10 cellular contexts compared by ENCODE assay signal in the genomic region with DNA sequence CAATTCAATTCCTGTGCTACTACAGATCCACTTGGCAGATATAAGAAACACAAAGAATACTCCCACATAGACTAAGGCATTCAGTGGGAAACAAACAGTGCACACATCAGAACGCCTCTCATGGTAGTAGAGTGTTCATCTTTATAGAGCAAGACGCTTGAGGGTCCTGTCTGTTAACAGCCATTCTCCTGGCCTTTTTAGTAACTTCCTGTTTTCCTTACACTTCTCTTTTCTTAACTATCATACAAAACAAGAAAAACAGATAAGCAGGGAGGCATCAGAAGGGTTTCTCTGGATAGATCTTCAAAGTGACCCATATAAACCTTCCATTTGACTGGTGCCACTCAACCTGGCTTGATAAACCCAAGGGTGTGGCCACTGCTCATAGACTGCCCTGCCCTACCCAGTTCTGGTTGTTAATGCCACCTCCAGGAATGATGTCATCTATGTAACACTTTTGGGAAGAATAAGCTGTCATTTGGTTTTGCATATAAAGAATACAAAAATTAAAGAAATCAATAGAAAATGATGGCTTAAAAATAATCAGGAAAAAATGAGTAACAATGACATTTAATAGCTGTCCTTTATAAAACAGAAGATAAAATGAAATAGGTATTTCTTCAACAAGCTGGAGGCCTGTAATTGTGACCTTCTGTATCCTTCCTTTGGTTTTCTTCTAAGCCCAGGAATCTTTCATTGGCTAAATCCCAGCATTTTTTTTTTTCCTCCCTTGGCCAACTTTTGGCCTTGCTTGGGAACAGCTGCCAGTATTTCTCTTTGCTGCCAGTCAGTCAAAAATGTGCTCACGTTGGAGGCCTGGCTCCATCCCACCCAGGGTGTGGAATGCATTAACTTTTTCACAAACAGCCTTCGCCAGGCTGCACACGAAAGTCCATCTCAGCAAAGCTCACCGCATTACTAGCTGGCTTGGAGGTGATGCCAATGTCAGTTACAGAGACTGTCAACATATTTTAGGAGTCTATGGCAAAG.
DNase-seq lines count a peak whose midpoint lies in the region; ATAC-seq and TF ChIP-seq lines count a peak whose summit lies in the region.
"Had no signal": no experiment of that assay in that cellular context is flagged by ENCODE, and none has a peak within 500 bp of the region (broad histone marks: within the 10 kb centered on the region; RNA-seq: fewer than 3 reads in every experiment).

No MANE protein-coding gene starts in this region.

- H3K4me3 Mint-ChIP-seq in activated T-cell treated with anti-CD3 and anti-CD28 coated beads, Interleukin-2, amount 50 U/mL, for 72 hours, result no peak overlapping the region
- H3K4me3 Mint-ChIP-seq in activated T-cell treated with anti-CD3 and anti-CD28 coated beads, Interleukin-2, amount 50 U/mL, for 4 hours, result no peak overlapping the region
- peak overlapping the region in 1 of 2 donors; percentile 26 for H3K4me3 Mint-ChIP-seq in stimulated activated naive B cell treated with anti-CD40 and anti-IgM and Interleukin-4, amounts not matched to agents 10 μg/mL and 1 μg/mL and 100 μg/mL, for 72 hours

- no peak for TF ChIP-seq POLR2A in upper lobe of left lung (IDR thresholded peaks at IDR 0.05)

- H3K36me3 ChIP-seq in SJCRH30, result no peaks in the 10 kb centered on the region
- H3K36me3 ChIP-seq in upper lobe of left lung, result no peaks in the 10 kb centered on the region
- H3K36me3 ChIP-seq: Peyer's patch had no signal

- H3K9me3 ChIP-seq in SJCRH30 (replicated peaks) (no peaks in the 10 kb centered on the region), upper lobe of left lung (no peaks in the 10 kb centered on the region)
- H3K9me3 ChIP-seq: Peyer's patch had no signal

- peaks cover 34% of the 10 kb centered on the region for H3K4me1 ChIP-seq in SJCRH30
- peaks cover 6 to 22% (median 8%) of the 10 kb centered on the region in 4 donors for H3K4me1 ChIP-seq in upper lobe of left lung
- H3K4me1 ChIP-seq: Peyer's patch had no signal

- H3K36me3 Mint-ChIP-seq in activated T-cell treated with anti-CD3 and anti-CD28 coated beads, Interleukin-2, amount 50 U/mL, for 72 hours (ENCODE audit: insufficient read depth in 2 of 2), result peaks cover 12 to 32% of the 10 kb centered on the region in 2 donors
- peaks cover 45% of the 10 kb centered on the region for H3K36me3 Mint-ChIP-seq in activated T-cell treated with anti-CD3 and anti-CD28 coated beads, Interleukin-2, amount 50 U/mL, for 4 hours (ENCODE audit: insufficient read depth)
- H3K36me3 Mint-ChIP-seq in stimulated activated naive B cell treated with anti-CD40 and anti-IgM and Interleukin-4, amounts not matched to agents 10 μg/mL and 1 μg/mL and 100 μg/mL, for 72 hours, result peaks cover 41 to 45% of the 10 kb centered on the region in 2 donors

- H3K4me3 ChIP-seq in SJCRH30, result no peak overlapping the region
- H3K4me3 ChIP-seq in upper lobe of left lung, result no peak overlapping the region
- H3K4me3 ChIP-seq: Peyer's patch had no signal

- DNase-seq in activated T-cell treated with anti-CD3 and anti-CD28 coated beads, Interleukin-2, amount 50 U/mL, for 72 hours, result no peak
- DNase-seq in activated T-cell treated with anti-CD3 and anti-CD28 coated beads, Interleukin-2, amount 50 U/mL, for 4 hours, result no peak
- DNase-seq in SJCRH30 (peak; percentile 93 to 95), fibroblast of gingiva (ENCODE audit: low read depth) (peak; percentile 52), islet precursor cell (no peak), upper lobe of left lung (no peak)
- DNase-seq in stimulated activated naive B cell treated with anti-CD40 and anti-IgM and Interleukin-4, amounts not matched to agents 10 μg/mL and 1 μg/mL and 100 μg/mL, for 72 hours, result no peak

- ATAC-seq in activated T-cell treated with anti-CD3 and anti-CD28 coated beads, Interleukin-2, amount 50 U/mL, for 72 hours (replicated peaks in 1 of 2), result no peak
- ATAC-seq in activated T-cell treated with anti-CD3 and anti-CD28 coated beads, Interleukin-2, amount 50 U/mL, for 4 hours, result no peak
- peak; percentile 23 to 35 for ATAC-seq in stimulated activated naive B cell treated with anti-CD40 and anti-IgM and Interleukin-4, amounts not matched to agents 10 μg/mL and 1 μg/mL and 100 μg/mL, for 72 hours (replicated peaks)
- ATAC-seq in HG03439 (IDR thresholded peaks at IDR 0.05; ENCODE audit: unreplicated experiment) (no peak), upper lobe of left lung (ENCODE audit: low FRiP score in 2 of 2) (no peak)

- H3K9me3 Mint-ChIP-seq in activated T-cell treated with anti-CD3 and anti-CD28 coated beads, Interleukin-2, amount 50 U/mL, for 72 hours, result no peaks in the 10 kb centered on the region
- H3K9me3 Mint-ChIP-seq in activated T-cell treated with anti-CD3 and anti-CD28 coated beads, Interleukin-2, amount 50 U/mL, for 4 hours, result no peaks in the 10 kb centered on the region
- no peaks in the 10 kb centered on the region for H3K9me3 Mint-ChIP-seq in stimulated activated naive B cell treated with anti-CD40 and anti-IgM and Interleukin-4, amounts not matched to agents 10 μg/mL and 1 μg/mL and 100 μg/mL, for 72 hours

- H3K27me3 ChIP-seq in SJCRH30 (no peaks in the 10 kb centered on the region), upper lobe of left lung (no peaks in the 10 kb centered on the region)
- H3K27me3 ChIP-seq: Peyer's patch had no signal

- no peak for TF ChIP-seq EP300 in upper lobe of left lung (IDR thresholded peaks at IDR 0.05)

- H3K27ac ChIP-seq in SJCRH30 (peak overlapping the region; percentile 71), upper lobe of left lung (no peak overlapping the region)
- H3K27ac ChIP-seq: Peyer's patch had no signal

- peak overlapping the region; percentile 52 for H3K27ac Mint-ChIP-seq in activated T-cell treated with anti-CD3 and anti-CD28 coated beads, Interleukin-2, amount 50 U/mL, for 72 hours
- H3K27ac Mint-ChIP-seq in stimulated activated naive B cell treated with anti-CD40 and anti-IgM and Interleukin-4, amounts not matched to agents 10 μg/mL and 1 μg/mL and 100 μg/mL, for 72 hours, result peak overlapping the region; percentile 91
- H3K27ac Mint-ChIP-seq: progenitor cell of endocrine pancreas had no signal

- H3K27me3 Mint-ChIP-seq in activated T-cell treated with anti-CD3 and anti-CD28 coated beads, Interleukin-2, amount 50 U/mL, for 72 hours (ENCODE audit: low read depth), result no peaks in the 10 kb centered on the region
- H3K27me3 Mint-ChIP-seq in activated T-cell treated with anti-CD3 and anti-CD28 coated beads, Interleukin-2, amount 50 U/mL, for 4 hours (ENCODE audit: low read depth), result no peaks in the 10 kb centered on the region
- H3K27me3 Mint-ChIP-seq in stimulated activated naive B cell treated with anti-CD40 and anti-IgM and Interleukin-4, amounts not matched to agents 10 μg/mL and 1 μg/mL and 100 μg/mL, for 72 hours, result no peaks in the 10 kb centered on the region
- H3K27me3 Mint-ChIP-seq: progenitor cell of endocrine pancreas had no signal

- no peak for TF ChIP-seq CTCF in upper lobe of left lung (IDR thresholded peaks at IDR 0.05)

- peaks cover 57% of the 10 kb centered on the region for H3K4me1 Mint-ChIP-seq in activated T-cell treated with anti-CD3 and anti-CD28 coated beads, Interleukin-2, amount 50 U/mL, for 72 hours (ENCODE audit: low read depth)
- peaks cover 41% of the 10 kb centered on the region for H3K4me1 Mint-ChIP-seq in activated T-cell treated with anti-CD3 and anti-CD28 coated beads, Interleukin-2, amount 50 U/mL, for 4 hours (ENCODE audit: low read depth)
- peaks cover 38 to 54% of the 10 kb centered on the region in 2 donors for H3K4me1 Mint-ChIP-seq in stimulated activated naive B cell treated with anti-CD40 and anti-IgM and Interleukin-4, amounts not matched to agents 10 μg/mL and 1 μg/mL and 100 μg/mL, for 72 hours

- 70 to 78% methylated on average over 6 of the region's 6 CpGs for WGBS in upper lobe of left lung, 2 donors

Comparison
In these comparisons a context has a peak if more than half of its experiments do, and no peak if none do; other contexts are left out.
1. ATAC-seq: peak in stimulated activated naive B cell treated with anti-CD40 and anti-IgM and Interleukin-4, amounts not matched to agents 10 μg/mL and 1 μg/mL and 100 μg/mL, for 72 hours (2 of 2); none in activated T-cell treated with anti-CD3 and anti-CD28 coated beads, Interleukin-2, amount 50 U/mL, for 72 hours (0 of 2), activated T-cell treated with anti-CD3 and anti-CD28 coated beads, Interleukin-2, amount 50 U/mL, for 4 hours (0 of 2), HG03439 (single experiment) and upper lobe of left lung (0 of 2).
2. DNase-seq: peak in SJCRH30 (2 of 2) and fibroblast of gingiva (single experiment); none in activated T-cell treated with anti-CD3 and anti-CD28 coated beads, Interleukin-2, amount 50 U/mL, for 72 hours (0 of 2), activated T-cell treated with anti-CD3 and anti-CD28 coated beads, Interleukin-2, amount 50 U/mL, for 4 hours (single experiment), stimulated activated naive B cell treated with anti-CD40 and anti-IgM and Interleukin-4, amounts not matched to agents 10 μg/mL and 1 μg/mL and 100 μg/mL, for 72 hours (single experiment), islet precursor cell (single experiment) and upper lobe of left lung (0 of 2).